Comparison of ENCODE assay signal across 1 cellular context in genomic region chr14:73027984-73028383, GRCh38.
TF ChIP-seq lines count a peak whose summit lies in the region.

No MANE protein-coding gene starts in this region.

TF ChIP-seq in HCT116, 20 proteins besides CTCF, POLR2A, EP300 and RAD21:
- no peak for TF ChIP-seq ELF1 (IDR thresholded peaks at IDR 0.05; ENCODE audit: borderline replicate concordance, low read depth)
- TF ChIP-seq, protein P1, sequence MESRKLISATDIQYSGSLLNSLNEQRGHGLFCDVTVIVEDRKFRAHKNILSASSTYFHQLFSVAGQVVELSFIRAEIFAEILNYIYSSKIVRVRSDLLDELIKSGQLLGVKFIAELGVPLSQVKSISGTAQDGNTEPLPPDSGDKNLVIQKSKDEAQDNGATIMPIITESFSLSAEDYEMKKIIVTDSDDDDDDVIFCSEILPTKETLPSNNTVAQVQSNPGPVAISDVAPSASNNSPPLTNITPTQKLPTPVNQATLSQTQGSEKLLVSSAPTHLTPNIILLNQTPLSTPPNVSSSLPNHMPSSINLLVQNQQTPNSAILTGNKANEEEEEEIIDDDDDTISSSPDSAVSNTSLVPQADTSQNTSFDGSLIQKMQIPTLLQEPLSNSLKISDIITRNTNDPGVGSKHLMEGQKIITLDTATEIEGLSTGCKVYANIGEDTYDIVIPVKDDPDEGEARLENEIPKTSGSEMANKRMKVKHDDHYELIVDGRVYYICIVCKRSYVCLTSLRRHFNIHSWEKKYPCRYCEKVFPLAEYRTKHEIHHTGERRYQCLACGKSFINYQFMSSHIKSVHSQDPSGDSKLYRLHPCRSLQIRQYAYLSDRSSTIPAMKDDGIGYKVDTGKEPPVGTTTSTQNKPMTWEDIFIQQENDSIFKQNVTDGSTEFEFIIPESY (IDR thresholded peaks at IDR 0.05; ENCODE audit: extremely low read depth, insufficient replicate concordance, low read length) = no peak
- TF ChIP-seq TCF7L2 (IDR thresholded peaks at IDR 0.05; ENCODE audit: borderline replicate concordance, extremely low read depth, insufficient read depth, insufficient read length) = no peak
- TF ChIP-seq POLR2AphosphoS5 (IDR thresholded peaks at IDR 0.05; ENCODE audit: low read depth, low read length) = no peak
- no peak for TF ChIP-seq SIN3A (IDR thresholded peaks at IDR 0.05; ENCODE audit: low read depth)
- TF ChIP-seq CBX3 (IDR thresholded peaks at IDR 0.05; ENCODE audit: low read depth) = no peak
- TF ChIP-seq YY1 (IDR thresholded peaks at IDR 0.05; ENCODE audit: extremely low read depth, insufficient replicate concordance, low read depth, low read length) = no peak
- TF ChIP-seq FOSL1 (IDR thresholded peaks at IDR 0.05; ENCODE audit: low read depth) = no peak
- TF ChIP-seq EZH2 (IDR thresholded peaks at IDR 0.05) = no peak
- no peak for TF ChIP-seq SP1 (IDR thresholded peaks at IDR 0.05; ENCODE audit: low read depth)
- TF ChIP-seq ATF3 (IDR thresholded peaks at IDR 0.05) = no peak
- no peak for TF ChIP-seq EZH2phosphoT487 (IDR thresholded peaks at IDR 0.05; ENCODE audit: borderline replicate concordance)
- no peak for TF ChIP-seq ZNF274 (IDR thresholded peaks at IDR 0.05; ENCODE audit: low read depth, low read length)
- no peak for TF ChIP-seq REST (IDR thresholded peaks at IDR 0.05; ENCODE audit: low read depth)
- no peak for TF ChIP-seq SRF (IDR thresholded peaks at IDR 0.05; ENCODE audit: low read depth)
- TF ChIP-seq JUND (IDR thresholded peaks at IDR 0.05) = no peak
- no peak for TF ChIP-seq MAX (IDR thresholded peaks at IDR 0.05)
- no peak for TF ChIP-seq EGR1 (IDR thresholded peaks at IDR 0.05; ENCODE audit: low read depth)
- TF ChIP-seq ZFX (IDR thresholded peaks at IDR 0.05) = no peak
